In the genomic region with DNA sequence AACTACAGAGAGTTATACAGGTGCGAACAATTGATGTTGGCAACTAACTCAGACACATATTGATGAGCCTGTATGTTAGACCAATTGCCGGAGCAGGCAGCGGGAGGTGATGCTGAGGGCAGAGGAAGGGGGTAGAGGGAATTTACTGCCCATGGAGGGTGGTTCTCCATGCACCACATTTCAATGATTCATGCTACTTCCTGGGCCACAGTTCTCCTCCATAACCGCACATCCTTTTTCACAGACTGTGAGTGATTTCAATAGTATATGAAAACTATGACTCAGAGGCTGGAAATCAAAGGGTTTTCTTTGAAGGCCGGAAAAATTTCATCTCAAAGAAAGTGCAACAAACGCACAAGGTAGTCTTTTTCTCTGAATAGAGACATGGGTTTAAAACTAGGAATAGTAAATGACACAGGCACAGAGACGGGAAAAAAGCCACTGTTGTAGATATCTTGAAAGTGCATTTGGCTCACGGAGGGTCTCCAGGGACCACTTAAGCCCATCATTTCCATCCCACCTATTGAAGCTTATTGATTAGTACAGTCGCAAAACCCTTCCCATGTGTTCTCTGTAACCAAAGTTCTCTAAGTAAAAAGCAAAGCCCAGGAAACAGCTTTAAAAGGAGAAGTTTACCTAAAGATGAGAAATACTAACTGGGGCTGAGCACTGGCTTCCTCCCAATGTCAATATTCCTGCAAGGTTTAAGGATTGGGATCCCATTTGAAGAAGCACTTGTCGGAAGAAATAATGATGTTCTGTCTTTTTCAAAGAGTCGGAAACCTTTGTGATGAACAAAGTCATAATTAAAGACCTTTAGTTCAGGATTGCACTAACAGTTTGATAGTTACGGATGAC, we compare ENCODE assay signal across 8 cellular contexts. TPM values are rescaled to one million over a fixed set of nuclear protein-coding genes. Genes with fewer than 3 reads are reported as not detected.
A peak's percentile ranks its signal among the peaks of the same experiment; 100 is the strongest.
DNase-seq lines count a peak whose midpoint lies in the region; ATAC-seq and TF ChIP-seq lines count a peak whose summit lies in the region.

No MANE protein-coding gene starts in this region.

- H3K9ac ChIP-seq in OCI-LY3 (ENCODE audit: low read length) = peak overlapping the region; percentile 79

- H3K27ac ChIP-seq in OCI-LY3 (ENCODE audit: low read length) (peak overlapping the region; percentile 99), left lung (no peak overlapping the region)

- peak; percentile 41 for ATAC-seq in GM21381 (IDR thresholded peaks at IDR 0.05; ENCODE audit: unreplicated experiment)
- peak; percentile 67 for ATAC-seq in left lung
- ATAC-seq in HG03521 (IDR thresholded peaks at IDR 0.05; ENCODE audit: unreplicated experiment) = no peak

- no peaks in the 10 kb centered on the region for H3K9me3 ChIP-seq in OCI-LY3 (ENCODE audit: insufficient read depth, low read length)
- H3K9me3 ChIP-seq in left lung = no peaks in the 10 kb centered on the region

- H3K36me3 ChIP-seq in OCI-LY3 (replicated peaks; ENCODE audit: low read depth, low read length) = no peaks in the 10 kb centered on the region
- H3K36me3 ChIP-seq in left lung = no peaks in the 10 kb centered on the region

- no peaks in the 10 kb centered on the region for H4K20me1 ChIP-seq in OCI-LY3 (ENCODE audit: insufficient read depth, low read length)

- peak overlapping the region; percentile 47; the same call in 1 of the 2 replicates for H3K4me3 ChIP-seq in OCI-LY3 (ENCODE audit: low read length)
- no peak overlapping the region for H3K4me3 ChIP-seq in left lung

- no peak for TF ChIP-seq CTCF in OCI-LY3 (IDR thresholded peaks at IDR 0.05; ENCODE audit: low read depth, low read length)
- TF ChIP-seq CTCF in left lung (IDR thresholded peaks at IDR 0.05) = no peak

- DNase-seq in activated T-helper 1 cell treated with Interleukin-2 at 50 U/mL for 16 hours (ENCODE audit: low read depth) (peak; percentile 50), left lung (no peak), NCI-H1092 (lab: John Stamatoyannopoulos, UW) (no peak), DMS79 (lab: John Stamatoyannopoulos, UW) (no peak), ecto neural progenitor cell (ENCODE audit: low spot score) (no peak)

- H3K4me2 ChIP-seq in OCI-LY3 (ENCODE audit: low read length) = peak overlapping the region; percentile 61

- H3K4me1 ChIP-seq in OCI-LY3 (ENCODE audit: low read length) (peaks cover 88% of the 10 kb centered on the region), left lung (peaks cover 4 to 9% of the 10 kb centered on the region in 2 donors)

- H2AFZ ChIP-seq in OCI-LY3 (ENCODE audit: low read depth, low read length) = no peak overlapping the region; the same call in 1 of the 2 replicates

- no peaks in the 10 kb centered on the region for H3K27me3 ChIP-seq in OCI-LY3 (ENCODE audit: low read depth, low read length)
- no peaks in the 10 kb centered on the region for H3K27me3 ChIP-seq in left lung

- no peaks in the 10 kb centered on the region for H3K79me2 ChIP-seq in OCI-LY3 (ENCODE audit: low read length)

- intact Hi-C loops in left lung (cut with DNase I) = no loop called here

RNA-seq across cellular contexts. Expression of a gene that starts 28.0 kb away (rescaled TPM):
- 10 to 100 TPM; 17.1 to 20.8 TPM for total RNA-seq in left lung

RNA-seq across cellular contexts. Expression of a gene that starts 48.7 kb away (rescaled TPM):
- total RNA-seq in left lung = under 1 TPM in 1 of 2 donors, not detected in 1; 0.15 TPM
